Comparison of ENCODE assay signal across 20 cellular contexts in genomic region chr3:46417120-46417510, GRCh38. TPM values are rescaled to one million over a fixed set of nuclear protein-coding genes. Genes with fewer than 3 reads are reported as not detected.
DNase-seq lines count a peak whose midpoint lies in the region; ATAC-seq lines count a peak whose summit lies in the region.
"Had no signal": no experiment of that assay in that cellular context is flagged by ENCODE, and none has a peak within 500 bp of the region (broad histone marks: within the 10 kb centered on the region; RNA-seq: fewer than 3 reads in every experiment).

No MANE protein-coding gene starts in this region.

- no peak for ATAC-seq in stimulated activated naive CD8-positive, alpha-beta T cell treated with anti-CD3 and anti-CD28 coated beads, Interleukin-15, Interleukin-2, amounts not matched to agents 100 U/mL and 50 U/mL, for 24 hours
- ATAC-seq in left cardiac atrium (peak; percentile 46 to 70), HG02642 (IDR thresholded peaks at IDR 0.05; ENCODE audit: poor library complexity, unreplicated experiment) (no peak), GM21390 (IDR thresholded peaks at IDR 0.05; ENCODE audit: unreplicated experiment) (no peak)
- ATAC-seq: CD8-positive, alpha-beta T cell; PC-3; SK-N-SH treated with all-trans-retinoic acid at 6 μM for 48 hours had no signal

- no peak for DNase-seq in stimulated activated naive CD8-positive, alpha-beta T cell treated with anti-CD3 and anti-CD28 coated beads, Interleukin-15, Interleukin-2, amounts not matched to agents 100 U/mL and 50 U/mL, for 24 hours
- DNase-seq in NCI-H69 (lab: John Stamatoyannopoulos, UW): peak; percentile 33
- no peak for DNase-seq in left cardiac atrium
- DNase-seq in activated naive CD4-positive, alpha-beta T cell treated with Interleukin-2 at 50 U/mL for 16 hours: no peak
- DNase-seq: C1 segment of cervical spinal cord; CD8-positive, alpha-beta T cell; GOT3; HCEC 1CT; IMR-90; Karpas-422; NCI-H187; NCI-H2227 treated with DMSO at 0.1 percent for 48 hours; NCI-H510A; NCI-H82; PC-3 had no signal

- intact Hi-C loops in left cardiac atrium (cut with DNase I): no loop called here

- H3K36me3 Mint-ChIP-seq in stimulated activated naive CD8-positive, alpha-beta T cell treated with anti-CD3 and anti-CD28 coated beads, Interleukin-15, Interleukin-2, amounts not matched to agents 100 ng/mL and 50 ng/mL, for 24 hours (ENCODE audit: low read depth): no peaks in the 10 kb centered on the region
- H3K36me3 Mint-ChIP-seq: CD8-positive, alpha-beta T cell had no signal

- H3K27me3 Mint-ChIP-seq in stimulated activated naive CD8-positive, alpha-beta T cell treated with anti-CD3 and anti-CD28 coated beads, Interleukin-15, Interleukin-2, amounts not matched to agents 100 ng/mL and 50 ng/mL, for 24 hours: no peaks in the 10 kb centered on the region

- no peaks in the 10 kb centered on the region for H3K9me3 Mint-ChIP-seq in stimulated activated naive CD8-positive, alpha-beta T cell treated with anti-CD3 and anti-CD28 coated beads, Interleukin-15, Interleukin-2, amounts not matched to agents 100 ng/mL and 50 ng/mL, for 24 hours
- H3K9me3 Mint-ChIP-seq: CD8-positive, alpha-beta T cell had no signal

- H3K4me3 Mint-ChIP-seq in stimulated activated naive CD8-positive, alpha-beta T cell treated with anti-CD3 and anti-CD28 coated beads, Interleukin-15, Interleukin-2, amounts not matched to agents 100 ng/mL and 50 ng/mL, for 24 hours: no peak overlapping the region
- H3K4me3 Mint-ChIP-seq: CD8-positive, alpha-beta T cell had no signal

- peak overlapping the region; percentile 52 for H3K27ac Mint-ChIP-seq in stimulated activated naive CD8-positive, alpha-beta T cell treated with anti-CD3 and anti-CD28 coated beads, Interleukin-15, Interleukin-2, amounts not matched to agents 100 ng/mL and 50 ng/mL, for 24 hours
- H3K27ac Mint-ChIP-seq: CD8-positive, alpha-beta T cell had no signal

- peaks cover 21% of the 10 kb centered on the region for H3K4me1 Mint-ChIP-seq in stimulated activated naive CD8-positive, alpha-beta T cell treated with anti-CD3 and anti-CD28 coated beads, Interleukin-15, Interleukin-2, amounts not matched to agents 100 ng/mL and 50 ng/mL, for 24 hours (ENCODE audit: low read depth)

RNA-seq across cellular contexts. Expression of gene CCRL2, which starts 10.1 kb away (rescaled TPM):
- 1 to 10 TPM; 2.1 to 3.1 TPM for total RNA-seq in left cardiac atrium

RNA-seq across cellular contexts. Expression of gene CCR5, which starts 46.4 kb away (rescaled TPM):
- total RNA-seq in left cardiac atrium: 1 to 10 TPM; 1.4 to 2.2 TPM
- total RNA-seq: IMR-90, M059J, PC-3 had no signal

RNA-seq across cellular contexts. Expression of gene LTF, which starts 47.6 kb away (rescaled TPM):
- 1 to 10 TPM; 2.9 to 3.1 TPM for total RNA-seq in left cardiac atrium
- total RNA-seq: CD8-positive, alpha-beta T cell; IMR-90; PC-3 had no signal

Comparison
In these comparisons a context has a peak if more than half of its experiments do, and no peak if none do; other contexts are left out.
1. ATAC-seq: peak in left cardiac atrium (2 of 2); none in stimulated activated naive CD8-positive, alpha-beta T cell treated with anti-CD3 and anti-CD28 coated beads, Interleukin-15, Interleukin-2, amounts not matched to agents 100 U/mL and 50 U/mL, for 24 hours (single experiment), HG02642 (single experiment) and GM21390 (single experiment).